ENCODE assay signal across 9 cellular contexts in genomic region chr1:15178571-15179484, GRCh38. TPM values are rescaled to one million over a fixed set of nuclear protein-coding genes. Genes with fewer than 3 reads are reported as not detected.
DNase-seq lines count a peak whose midpoint lies in the region; ATAC-seq and TF ChIP-seq lines count a peak whose summit lies in the region.
"Had no signal": no experiment of that assay in that cellular context is flagged by ENCODE, and none has a peak within 500 bp of the region (broad histone marks: within the 10 kb centered on the region; RNA-seq: fewer than 3 reads in every experiment).

No MANE protein-coding gene starts in this region.

- H3K4me3 Mint-ChIP-seq in glutamatergic neuron (ENCODE audit: unreplicated experiment) = no peak overlapping the region

- in situ Hi-C loops in SK-MEL-5 (cut with HindIII; ENCODE audit: low pct_unique_long_range_greater_than_20kb, low sequenced_read_pairs) = no loop called here

- ATAC-seq in HG03354 (IDR thresholded peaks at IDR 0.05; ENCODE audit: poor library complexity, severe bottlenecking, unreplicated experiment) (no peak), HG03565 (IDR thresholded peaks at IDR 0.05; ENCODE audit: unreplicated experiment) (no peak), HG03135 (IDR thresholded peaks at IDR 0.05; ENCODE audit: unreplicated experiment) (no peak), GM21825 (IDR thresholded peaks at IDR 0.05; ENCODE audit: unreplicated experiment) (no peak)

- peak; percentile 82 for DNase-seq in HS-27A (ENCODE audit: low read depth)
- peak; percentile 55 for DNase-seq in SK-MEL-5 (ENCODE audit: low read depth, low spot score)
- DNase-seq in glutamatergic neuron = no peak
- peak; percentile 83 for DNase-seq in smooth muscle cell of the brain vasculature (ENCODE audit: low read depth, low spot score)

- H3K36me3 Mint-ChIP-seq in glutamatergic neuron (ENCODE audit: unreplicated experiment) = no peaks in the 10 kb centered on the region

- TF ChIP-seq CTCF in glutamatergic neuron (IDR thresholded peaks at IDR 0.05; ENCODE audit: partially characterized antibody, unreplicated experiment) = no peak

- peaks cover 16% of the 10 kb centered on the region for H3K4me1 Mint-ChIP-seq in glutamatergic neuron (ENCODE audit: low read depth, unreplicated experiment)

- H3K9me3 Mint-ChIP-seq in glutamatergic neuron (ENCODE audit: unreplicated experiment) = no peaks in the 10 kb centered on the region

- H3K27me3 Mint-ChIP-seq in glutamatergic neuron (ENCODE audit: unreplicated experiment) = no peaks in the 10 kb centered on the region

- H3K27ac Mint-ChIP-seq in glutamatergic neuron (ENCODE audit: unreplicated experiment) = peak overlapping the region; percentile 33

RNA-seq across cellular contexts. Expression of gene TMEM51, which starts 25.3 kb away (rescaled TPM):
- total RNA-seq in SK-MEL-5 (2014; rRNA removed; shearing (Covaris generic)) = 16.2 and 18.9 TPM in 2 replicates
- polyA plus RNA-seq in SK-MEL-5 (2015; cell fraction: cytosol; rRNA removed) = 28.7 and 37.1 TPM in 2 replicates
- 13.3 and 14.2 TPM in 2 replicates for polyA plus RNA-seq in SK-MEL-5 (2015; cell fraction: nucleus; rRNA removed)
- 3.2 TPM for total RNA-seq in glutamatergic neuron (ENCODE audit: unreplicated experiment)
- total RNA-seq: ascending aorta had no signal
